12 cellular contexts compared by ENCODE assay signal in genomic region chr10:74047871-74048270, GRCh38. TPM values are rescaled to one million over a fixed set of nuclear protein-coding genes. Genes with fewer than 3 reads are reported as not detected.
A peak's percentile ranks its signal among the peaks of the same experiment; 100 is the strongest.
DNase-seq lines count a peak whose midpoint lies in the region; ATAC-seq and TF ChIP-seq lines count a peak whose summit lies in the region.
"Had no signal": no experiment of that assay in that cellular context is flagged by ENCODE, and none has a peak within 500 bp of the region (broad histone marks: within the 10 kb centered on the region; RNA-seq: fewer than 3 reads in every experiment).

No MANE protein-coding gene starts in this region.

- H3K4me1 Mint-ChIP-seq in nephron: peaks cover 30% of the 10 kb centered on the region
- H3K4me1 Mint-ChIP-seq in activated naive CD8-positive, alpha-beta T cell treated with anti-CD3 and anti-CD28 coated beads for 36 hours: no peaks in the 10 kb centered on the region
- H3K4me1 Mint-ChIP-seq in type B pancreatic cell (ENCODE audit: unreplicated experiment): peaks cover 19% of the 10 kb centered on the region

- H3K36me3 Mint-ChIP-seq in nephron (ENCODE audit: low read depth) (peaks cover 27% of the 10 kb centered on the region), type B pancreatic cell (peaks cover 8% of the 10 kb centered on the region)
- peaks cover 1% of the 10 kb centered on the region for H3K36me3 Mint-ChIP-seq in activated naive CD8-positive, alpha-beta T cell treated with anti-CD3 and anti-CD28 coated beads for 36 hours

- peak overlapping the region in 6 of 11 experiments; percentile 8 to 33 (median 22); a peak in 5 of 22 replicates for H3K27ac ChIP-seq in BLaER1 treated with 17β-estradiol and CSF1 and Interleukin-3, amounts not matched to agents 10 nM and 100 nM
- H3K27ac ChIP-seq in brain microvascular endothelial cell: peak overlapping the region; percentile 22
- H3K27ac ChIP-seq: ovary had no signal

- H3K9me3 ChIP-seq in BLaER1 treated with 17β-estradiol and CSF1 and Interleukin-3, amounts not matched to agents 10 nM and 100 nM (replicated peaks in 1 of 11): no peaks in the 10 kb centered on the region
- H3K9me3 ChIP-seq: ovary had no signal

- H3K36me3 ChIP-seq in BLaER1 treated with 17β-estradiol and CSF1 and Interleukin-3, amounts not matched to agents 10 nM and 100 nM: peaks cover 28 to 68% (median 45%) of the 10 kb centered on the region in 11 experiments; a peak in 21 of 22 replicates
- H3K36me3 ChIP-seq in brain microvascular endothelial cell (replicated peaks): peaks cover 29% of the 10 kb centered on the region
- H3K36me3 ChIP-seq: ovary had no signal

- H3K4me3 ChIP-seq in BLaER1 treated with 17β-estradiol and CSF1 and Interleukin-3, amounts not matched to agents 10 nM and 100 nM: no peak overlapping the region
- H3K4me3 ChIP-seq in brain microvascular endothelial cell (ENCODE audit: low read depth, low read length): no peak overlapping the region
- H3K4me3 ChIP-seq: ovary had no signal

- in situ Hi-C loops in brain microvascular endothelial cell (cut with HindIII; ENCODE audit: low pct_ligation_motif_present, low sequenced_read_pairs): no loop called here

- peaks cover 18 to 52% (median 36%) of the 10 kb centered on the region in 10 experiments for H3K4me1 ChIP-seq in BLaER1 treated with 17β-estradiol and CSF1 and Interleukin-3, amounts not matched to agents 10 nM and 100 nM

- H4K20me1 ChIP-seq in BLaER1 treated with 17β-estradiol and CSF1 and Interleukin-3, amounts not matched to agents 10 nM and 100 nM: peaks cover 0 to 46% (median 15%) of the 10 kb centered on the region in 11 experiments; a peak in 12 of 22 replicates

- H3K27ac Mint-ChIP-seq in nephron: peak overlapping the region; percentile 24 to 67 (median 59)
- no peak overlapping the region for H3K27ac Mint-ChIP-seq in activated naive CD8-positive, alpha-beta T cell treated with anti-CD3 and anti-CD28 coated beads for 36 hours
- H3K27ac Mint-ChIP-seq in type B pancreatic cell: no peak overlapping the region

- H3K27me3 ChIP-seq in BLaER1 treated with 17β-estradiol and CSF1 and Interleukin-3, amounts not matched to agents 10 nM and 100 nM: no peaks in the 10 kb centered on the region
- no peaks in the 10 kb centered on the region for H3K27me3 ChIP-seq in brain microvascular endothelial cell (replicated peaks)
- H3K27me3 ChIP-seq: ovary had no signal

- no peaks in the 10 kb centered on the region for H3K9me3 Mint-ChIP-seq in nephron
- H3K9me3 Mint-ChIP-seq in activated naive CD8-positive, alpha-beta T cell treated with anti-CD3 and anti-CD28 coated beads for 36 hours: no peaks in the 10 kb centered on the region
- H3K9me3 Mint-ChIP-seq in type B pancreatic cell: no peaks in the 10 kb centered on the region

- H3K9ac ChIP-seq in BLaER1 treated with 17β-estradiol and CSF1 and Interleukin-3, amounts not matched to agents 10 nM and 100 nM: no peak overlapping the region

- TF ChIP-seq CTCF in brain microvascular endothelial cell (IDR thresholded peaks at IDR 0.05; ENCODE audit: low read depth, low read length, missing control alignments) (no peak), nephron (IDR thresholded peaks at IDR 0.05; ENCODE audit: unreplicated experiment in 3 of 3) (no peak), type B pancreatic cell (conservative IDR thresholded peaks at IDR 0.05) (no peak)

- H3K4me2 ChIP-seq in BLaER1 treated with 17β-estradiol and CSF1 and Interleukin-3, amounts not matched to agents 10 nM and 100 nM: peak overlapping the region in 10 of 11 experiments; percentile 28 to 61 (median 48); a peak in 19 of 22 replicates

- DNase-seq in M059J (ENCODE audit: low read depth) (peak; percentile 71), brain microvascular endothelial cell (no peak), activated T-cell treated with anti-CD3 and anti-CD28 coated beads for 4 hours (no peak), type B pancreatic cell (ENCODE audit: extremely low spot score, unreplicated experiment) (no peak)
- no peak for DNase-seq in activated naive CD8-positive, alpha-beta T cell treated with anti-CD3 and anti-CD28 coated beads for 36 hours
- DNase-seq: DND-41, NCI-H2227 treated with DMSO at 0.1 percent for 48 hours, ovary had no signal

- ATAC-seq in HG03354 (IDR thresholded peaks at IDR 0.05; ENCODE audit: poor library complexity, severe bottlenecking, unreplicated experiment): no peak
- ATAC-seq: activated CD4-positive, CD25-positive, alpha-beta regulatory T cell treated with anti-CD3 and anti-CD28 coated beads, Interleukin-2, amount 50 U/mL, for 24 hours had no signal

- no peak overlapping the region for H3K4me3 Mint-ChIP-seq in nephron
- no peak overlapping the region for H3K4me3 Mint-ChIP-seq in activated naive CD8-positive, alpha-beta T cell treated with anti-CD3 and anti-CD28 coated beads for 36 hours
- H3K4me3 Mint-ChIP-seq in type B pancreatic cell: no peak overlapping the region

- H3K27me3 Mint-ChIP-seq in nephron (ENCODE audit: low read depth): no peaks in the 10 kb centered on the region
- H3K27me3 Mint-ChIP-seq in activated naive CD8-positive, alpha-beta T cell treated with anti-CD3 and anti-CD28 coated beads for 36 hours: no peaks in the 10 kb centered on the region
- H3K27me3 Mint-ChIP-seq in type B pancreatic cell: no peaks in the 10 kb centered on the region

RNA-seq across cellular contexts. Expression of gene VCL, which starts 50.0 kb away (rescaled TPM):
- total RNA-seq in M059J (2014; rRNA removed; shearing (Covaris generic)): 89.3 and 159 TPM in 2 replicates
- 10 to 100 TPM in 1 of 2 experiments, 1 to 10 TPM in 1; 9.6 to 10.0 TPM for total RNA-seq in activated naive CD8-positive, alpha-beta T cell treated with anti-CD3 and anti-CD28 coated beads for 36 hours
- 110 and 125 TPM in 2 replicates for total RNA-seq in type B pancreatic cell (ENCODE audit: low replicate concordance)

Comparison
In these comparisons a context has a peak if more than half of its experiments do, and no peak if none do; other contexts are left out.
1. H3K27ac Mint-ChIP-seq: peak in nephron (3 of 3); none in activated naive CD8-positive, alpha-beta T cell treated with anti-CD3 and anti-CD28 coated beads for 36 hours (single experiment) and type B pancreatic cell (single experiment).